22 cellular contexts compared by ENCODE assay signal in genomic region chr4:119721878-119722277, GRCh38.
DNase-seq lines count a peak whose midpoint lies in the region; ATAC-seq, FAIRE-seq and TF ChIP-seq lines count a peak whose summit lies in the region.
"Had no signal": no experiment of that assay in that cellular context is flagged by ENCODE, and none has a peak within 500 bp of the region (broad histone marks: within the 10 kb centered on the region; RNA-seq: fewer than 3 reads in every experiment).

No MANE protein-coding gene starts in this region.

- no peak overlapping the region for H2AFZ ChIP-seq in GM23248

- H3K4me2 ChIP-seq in GM23248 (ENCODE audit: unreplicated experiment): no peak overlapping the region
- H3K4me2 ChIP-seq: A549 had no signal

- H3K9me2 ChIP-seq in GM23248 (ENCODE audit: insufficient read depth): no peaks in the 10 kb centered on the region

- peak; percentile 24 for ATAC-seq in left lung
- no peak for ATAC-seq in left cardiac atrium
- no peak for ATAC-seq in GM19035 (IDR thresholded peaks at IDR 0.05; ENCODE audit: unreplicated experiment)
- ATAC-seq: A549 had no signal

- H3F3A ChIP-seq in GM23248 (ENCODE audit: insufficient read depth): peaks cover 11% of the 10 kb centered on the region

- H3K79me2 ChIP-seq in GM23248 (ENCODE audit: insufficient read depth): no peaks in the 10 kb centered on the region

- in situ Hi-C loops in GM23248 (cut with MboI): no loop called here

- H3K4me3 ChIP-seq in bronchial epithelial cell (ENCODE audit: low read depth, low read length) (no peak overlapping the region), left lung (no peak overlapping the region), GM23248 (no peak overlapping the region)
- H3K4me3 ChIP-seq: A549, SJCRH30 had no signal

- H3K4me1 ChIP-seq in left lung (no peaks in the 10 kb centered on the region), GM23248 (ENCODE audit: insufficient read depth) (peaks cover 17% of the 10 kb centered on the region)
- H3K4me1 ChIP-seq: A549, SJCRH30 had no signal

- peaks cover 0 to 14% of the 10 kb centered on the region in 2 donors for H3K9me3 ChIP-seq in left lung
- peaks cover 4% of the 10 kb centered on the region for H3K9me3 ChIP-seq in GM23248 (ENCODE audit: low read depth)
- H3K9me3 ChIP-seq: SJCRH30 had no signal

- no peaks in the 10 kb centered on the region for H4K20me1 ChIP-seq in GM23248 (ENCODE audit: insufficient read depth)

- H3K27me3 ChIP-seq in bronchial epithelial cell (ENCODE audit: control insufficient read depth, insufficient read depth, low read length) (no peaks in the 10 kb centered on the region), left lung (no peaks in the 10 kb centered on the region), GM23248 (replicated peaks; ENCODE audit: insufficient read depth) (no peaks in the 10 kb centered on the region)
- H3K27me3 ChIP-seq: SJCRH30 had no signal

- H3K9ac ChIP-seq in GM23248: no peak overlapping the region

- TF ChIP-seq CTCF in bronchial epithelial cell (IDR thresholded peaks at IDR 0.05; ENCODE audit: insufficient read depth, low read length, severe bottlenecking) (no peak), left lung (IDR thresholded peaks at IDR 0.05) (no peak)

- 33 to 77% methylated on average over 1 of the region's 1 CpG for whole genome bisulfite sequencing in GM23248 (ENCODE audit: low coverage in 1 of 2, low lambda C conversion rate in 2 of 2, missing lambda C conversion rate in 2 of 2), 2 experiments

- H3K27ac ChIP-seq in left lung (no peak overlapping the region), GM23248 (no peak overlapping the region)
- H3K27ac ChIP-seq: A549, C4-2B, SJCRH30 had no signal

- intact Hi-C loops in left lung (cut with DNase I): no loop called here
- intact Hi-C loops in left cardiac atrium (cut with DNase I): no loop called here

- no peaks in the 10 kb centered on the region for H3K36me3 ChIP-seq in bronchial epithelial cell (ENCODE audit: control insufficient read depth, insufficient read depth, low read length)
- H3K36me3 ChIP-seq in left lung: no peaks in the 10 kb centered on the region
- no peaks in the 10 kb centered on the region for H3K36me3 ChIP-seq in GM23248 (ENCODE audit: low read depth)
- H3K36me3 ChIP-seq: SJCRH30 had no signal

- FAIRE-seq in bronchial epithelial cell (lab: Jason Lieb, UNC): no peak
- FAIRE-seq: A549, GM19239, H54 had no signal

- peak; percentile 33 for DNase-seq in A172 (ENCODE audit: low spot score)
- DNase-seq in M059J (ENCODE audit: low read depth): peak; percentile 69
- DNase-seq in bronchial epithelial cell (ENCODE audit: low read depth): peak; percentile 75
- DNase-seq in left lung: no peak
- DNase-seq in left cardiac atrium: no peak
- no peak for DNase-seq in GM23248
- DNase-seq: DMS 273 treated with DMSO at 0.1 percent for 48 hours; HFFc6; MM.1S; NCI-H1105; NCI-H1694 treated with DMSO at 0.1 percent for 48 hours; NCI-H2107; NCI-H226; NCI-H526 treated with DMSO at 0.1 percent for 48 hours; NK-92 treated with Interleukin-12 subunit alpha and Interleukin-12 subunit beta, amount 100 ng/mL, for 24 hours; RPMI8226; SJCRH30 had no signal

Comparison
In these comparisons a context has a peak if more than half of its experiments do, and no peak if none do; other contexts are left out.
1. DNase-seq: peak in A172 (single experiment), M059J (single experiment) and bronchial epithelial cell (single experiment); none in left lung (0 of 2), left cardiac atrium (single experiment) and GM23248 (single experiment).